25 cellular contexts compared by ENCODE assay signal in genomic region chr2:150426315-150426714, GRCh38.
DNase-seq lines count a peak whose midpoint lies in the region; ATAC-seq, FAIRE-seq and TF ChIP-seq lines count a peak whose summit lies in the region.
"Had no signal": no experiment of that assay in that cellular context is flagged by ENCODE, and none has a peak within 500 bp of the region (broad histone marks: within the 10 kb centered on the region; RNA-seq: fewer than 3 reads in every experiment).

No MANE protein-coding gene starts in this region.

- peaks cover 11% of the 10 kb centered on the region; the same call in 1 of the 2 replicates for H3K4me1 ChIP-seq in MM.1S (ENCODE audit: low read length)
- no peaks in the 10 kb centered on the region for H3K4me1 ChIP-seq in GM12878 (ENCODE audit: control insufficient read depth, insufficient read depth, low read length)
- H3K4me1 ChIP-seq: colonic mucosa, sigmoid colon had no signal

- H2AFZ ChIP-seq in MM.1S (ENCODE audit: low read length) (no peak overlapping the region), GM12878 (ENCODE audit: control insufficient read depth, low read depth, low read length) (no peak overlapping the region)

- H3K27me3 ChIP-seq in MM.1S (replicated peaks; ENCODE audit: insufficient read depth, low read length) = no peaks in the 10 kb centered on the region
- H3K27me3 ChIP-seq in GM12878 (replicated peaks in 1 of 2; ENCODE audit: control insufficient read depth in 2 of 2, insufficient read depth in 2 of 2, low read length in 1 of 2) = no peaks in the 10 kb centered on the region
- H3K27me3 ChIP-seq: colonic mucosa, neutrophil, sigmoid colon had no signal

- H3K79me2 ChIP-seq in MM.1S (ENCODE audit: low read length) = no peaks in the 10 kb centered on the region
- no peaks in the 10 kb centered on the region for H3K79me2 ChIP-seq in GM12878 (ENCODE audit: control insufficient read depth, insufficient read depth, low read length)

- H3K27ac ChIP-seq in MM.1S (ENCODE audit: low read length) (no peak overlapping the region), GM12878 (ENCODE audit: control insufficient read depth, insufficient read depth) (no peak overlapping the region)
- H3K27ac ChIP-seq: colonic mucosa, epithelial cell of prostate, neutrophil, RWPE1, sigmoid colon had no signal

- TF ChIP-seq RAD21 in GM12878 (IDR thresholded peaks at IDR 0.05; ENCODE audit: insufficient read depth, low read depth, low read length) = no peak

- H3K4me3 ChIP-seq in MM.1S (ENCODE audit: low read length) (no peak overlapping the region), GM12878 (no peak overlapping the region)
- H3K4me3 ChIP-seq: colonic mucosa, sigmoid colon had no signal

- H3K36me3 ChIP-seq in MM.1S (replicated peaks; ENCODE audit: insufficient read depth, low read length) (no peaks in the 10 kb centered on the region), GM12878 (ENCODE audit: control insufficient read depth in 2 of 2, insufficient read depth in 2 of 2, low read length in 1 of 2) (no peaks in the 10 kb centered on the region)
- H3K36me3 ChIP-seq: colonic mucosa, neutrophil, sigmoid colon had no signal

- no peak for TF ChIP-seq EP300 in GM12878 (IDR thresholded peaks at IDR 0.05; ENCODE audit: borderline replicate concordance in 1 of 2, control insufficient read depth in 1 of 2, low read depth in 2 of 2, low read length in 2 of 2)

- RAD21 ChIA-PET in GM12878 (lab: Charles Lee; ENCODE audit: unreplicated experiment) = interaction anchor here (0.6 to 3.5 kb wide), 9 partner anchors 18 to 782 kb away, joined by 3 to 18 read pairs (median 4); no protein-coding TSS in a partner anchor

- H3K9ac ChIP-seq in MM.1S (ENCODE audit: low read length) = no peak overlapping the region
- no peak overlapping the region for H3K9ac ChIP-seq in GM12878 (ENCODE audit: control insufficient read depth, insufficient read depth, low read length)

- in situ Hi-C loops in GM12878 (cut with MboI) = no loop called here

- TF ChIP-seq POLR2A in GM12878 (IDR thresholded peaks at IDR 0.05; ENCODE audit: low read depth, low read length) = no peak

- ATAC-seq in GM18868 (IDR thresholded peaks at IDR 0.05; ENCODE audit: unreplicated experiment) (peak; percentile 59), GM12878 (peak; percentile 63), HG02852 (IDR thresholded peaks at IDR 0.05; ENCODE audit: unreplicated experiment) (no peak)
- ATAC-seq: stimulated activated effector memory CD8-positive, alpha-beta T cell treated with anti-CD3 and anti-CD28 coated beads, Interleukin-12 subunit alpha, Interleukin-12 subunit beta, amount 100 ng/mL, for 72 hours; T-cell had no signal

- no TSS peak for BruUV-seq in GM12878 (replicated peaks; lab: Mats Ljungman, UMichigan)

- intact Hi-C loops in GM12878 (cut with micrococcal nuclease; ENCODE audit: unreplicated experiment) = no loop called here

- WGBS in GM12878 (ENCODE audit: insufficient coverage, insufficient replicate concordance, low lambda C conversion rate, missing lambda C conversion rate) = 0% methylated on average over 2 of the region's 2 CpGs

- POLR2A ChIA-PET in GM12878 (lab: Charles Lee) = interaction anchor here (0.6 to 1.3 kb wide), 2 partner anchors 15 to 50 kb away, joined by 3 to 4 read pairs; no protein-coding TSS in a partner anchor

- SMC1A ChIA-PET in GM12878 (lab: Charles Lee; ENCODE audit: uncharacterized antibody, unreplicated experiment) = interaction anchor here (0.6 to 3.0 kb wide), 9 partner anchors 18 to 345 kb away, joined by 3 to 23 read pairs (median 4); no protein-coding TSS in a partner anchor

- no peaks in the 10 kb centered on the region for H3F3A ChIP-seq in MM.1S (ENCODE audit: insufficient read depth, low read length)

- H3K4me2 ChIP-seq in MM.1S (ENCODE audit: low read depth, low read length) (no peak overlapping the region), GM12878 (ENCODE audit: control insufficient read depth, insufficient read depth) (no peak overlapping the region)

- H4K20me1 ChIP-seq in MM.1S (ENCODE audit: insufficient read depth, low read length) (no peaks in the 10 kb centered on the region), GM12878 (ENCODE audit: control insufficient read depth, insufficient read depth) (no peaks in the 10 kb centered on the region)

- no peaks in the 10 kb centered on the region for H3K9me2 ChIP-seq in MM.1S (replicated peaks; ENCODE audit: insufficient read depth, low read length)

- FAIRE-seq in GM12878 (lab: Jason Lieb, UNC) = no peak

- peak; percentile 34 for DNase-seq in MM.1S
- DNase-seq in GM12878 (ENCODE audit: low read depth, low spot score) = no peak
- DNase-seq in renal cortical epithelial cell (ENCODE audit: low read depth) = peak; percentile 22
- DNase-seq in NCI-H510A (lab: John Stamatoyannopoulos, UW) = no peak
- DNase-seq in stimulated activated CD4-positive, alpha-beta T cell treated with anti-CD3 and anti-CD28 coated beads, Interleukin-4, amount 100 ng/mL, for 4 hours = no peak
- DNase-seq: activated B cell treated with CpG ODN at 0.5 μM for 24 hours; activated CD4-positive, alpha-beta T cell treated with anti-CD3 and anti-CD28 coated beads, Interleukin-2, amount 10 ng/mL, durations not matched to agents 7 days and 5 days; C1 segment of cervical spinal cord; colonic mucosa; COR-L47; effector CD8-positive, alpha-beta T cell; GF-D8; HCEC 1CT; hypothalamus; NCI-H2029 treated with DMSO at 0.1 percent for 48 hours; NCI-H524 treated with DMSO at 0.1 percent for 48 hours; sigmoid colon; T-cell; trophoblast cell had no signal

- TF ChIP-seq CTCF in MM.1S (IDR thresholded peaks at IDR 0.05; ENCODE audit: low read length) (no peak), GM12878 (IDR thresholded peaks at IDR 0.05 in 2 of 3, conservative IDR thresholded peaks at IDR 0.05 in 1 of 3; ENCODE audit: control insufficient read depth in 2 of 3, extremely low read depth in 1 of 3, insufficient read depth in 1 of 3, low read depth in 3 of 3, low read length in 3 of 3) (no peak)

- CTCF ChIA-PET in GM12878 (lab: Yijun Ruan, JAX) = interaction anchor here (0.7 to 3.6 kb wide), 5 partner anchors 47 to 175 kb away, joined by 3 to 21 read pairs (median 8); no protein-coding TSS in a partner anchor

- no peaks in the 10 kb centered on the region for H3K9me3 ChIP-seq in MM.1S (replicated peaks; ENCODE audit: insufficient read depth, low read length)
- H3K9me3 ChIP-seq in GM12878 (replicated peaks; ENCODE audit: control insufficient read depth, insufficient read depth, low read length) = no peaks in the 10 kb centered on the region
- H3K9me3 ChIP-seq: colonic mucosa, neutrophil, sigmoid colon had no signal

TF ChIP-seq in GM12878, 131 proteins besides CTCF, POLR2A, EP300 and RAD21 (continues in another document):
- TF ChIP-seq EGR1 (IDR thresholded peaks at IDR 0.05; ENCODE audit: borderline replicate concordance in 1 of 2, low read depth in 2 of 2, low read length in 2 of 2) (no peak), NRF1 (conservative IDR thresholded peaks at IDR 0.05; ENCODE audit: low read depth, low read length) (no peak), IKZF1 (conservative IDR thresholded peaks at IDR 0.05) (no peak), MEF2A (IDR thresholded peaks at IDR 0.05; ENCODE audit: insufficient read depth, low read depth, low read length) (no peak), ZZZ3 (IDR thresholded peaks at IDR 0.05; ENCODE audit: control insufficient read depth, insufficient read length, low read depth) (no peak), SMC3 (IDR thresholded peaks at IDR 0.05; ENCODE audit: borderline replicate concordance, low read length) (no peak), RFX5 (IDR thresholded peaks at IDR 0.05; ENCODE audit: low read depth, low read length) (no peak), SUZ12 (IDR thresholded peaks at IDR 0.05; ENCODE audit: unreplicated experiment) (no peak), DPF2 (IDR thresholded peaks at IDR 0.05) (no peak), TAF1 (IDR thresholded peaks at IDR 0.05; ENCODE audit: borderline replicate concordance, low read depth, low read length) (no peak), ZNF622 (IDR thresholded peaks at IDR 0.05) (no peak), NR2C2 (IDR thresholded peaks at IDR 0.05; ENCODE audit: borderline replicate concordance, control insufficient read depth, insufficient read length, low read depth) (no peak), MEF2B (IDR thresholded peaks at IDR 0.05; ENCODE audit: partially characterized antibody, poor library complexity, severe bottlenecking) (no peak), SMAD5 (IDR thresholded peaks at IDR 0.05; ENCODE audit: low read depth) (no peak)
- TF ChIP-seq, protein P1, sequence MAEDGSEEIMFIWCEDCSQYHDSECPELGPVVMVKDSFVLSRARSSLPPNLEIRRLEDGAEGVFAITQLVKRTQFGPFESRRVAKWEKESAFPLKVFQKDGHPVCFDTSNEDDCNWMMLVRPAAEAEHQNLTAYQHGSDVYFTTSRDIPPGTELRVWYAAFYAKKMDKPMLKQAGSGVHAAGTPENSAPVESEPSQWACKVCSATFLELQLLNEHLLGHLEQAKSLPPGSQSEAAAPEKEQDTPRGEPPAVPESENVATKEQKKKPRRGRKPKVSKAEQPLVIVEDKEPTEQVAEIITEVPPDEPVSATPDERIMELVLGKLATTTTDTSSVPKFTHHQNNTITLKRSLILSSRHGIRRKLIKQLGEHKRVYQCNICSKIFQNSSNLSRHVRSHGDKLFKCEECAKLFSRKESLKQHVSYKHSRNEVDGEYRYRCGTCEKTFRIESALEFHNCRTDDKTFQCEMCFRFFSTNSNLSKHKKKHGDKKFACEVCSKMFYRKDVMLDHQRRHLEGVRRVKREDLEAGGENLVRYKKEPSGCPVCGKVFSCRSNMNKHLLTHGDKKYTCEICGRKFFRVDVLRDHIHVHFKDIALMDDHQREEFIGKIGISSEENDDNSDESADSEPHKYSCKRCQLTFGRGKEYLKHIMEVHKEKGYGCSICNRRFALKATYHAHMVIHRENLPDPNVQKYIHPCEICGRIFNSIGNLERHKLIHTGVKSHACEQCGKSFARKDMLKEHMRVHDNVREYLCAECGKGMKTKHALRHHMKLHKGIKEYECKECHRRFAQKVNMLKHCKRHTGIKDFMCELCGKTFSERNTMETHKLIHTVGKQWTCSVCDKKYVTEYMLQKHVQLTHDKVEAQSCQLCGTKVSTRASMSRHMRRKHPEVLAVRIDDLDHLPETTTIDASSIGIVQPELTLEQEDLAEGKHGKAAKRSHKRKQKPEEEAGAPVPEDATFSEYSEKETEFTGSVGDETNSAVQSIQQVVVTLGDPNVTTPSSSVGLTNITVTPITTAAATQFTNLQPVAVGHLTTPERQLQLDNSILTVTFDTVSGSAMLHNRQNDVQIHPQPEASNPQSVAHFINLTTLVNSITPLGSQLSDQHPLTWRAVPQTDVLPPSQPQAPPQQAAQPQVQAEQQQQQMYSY (CRISPR knock-in tag; IDR thresholded peaks at IDR 0.05) = no peak

Comparison
In these comparisons a context has a peak if more than half of its experiments do, and no peak if none do; other contexts are left out.
1. DNase-seq: peak in MM.1S (single experiment) and renal cortical epithelial cell (single experiment); none in GM12878 (single experiment), NCI-H510A (single experiment) and stimulated activated CD4-positive, alpha-beta T cell treated with anti-CD3 and anti-CD28 coated beads, Interleukin-4, amount 100 ng/mL, for 4 hours (0 of 2).